Comparison of ENCODE assay signal across 14 cellular contexts in the genomic region with DNA sequence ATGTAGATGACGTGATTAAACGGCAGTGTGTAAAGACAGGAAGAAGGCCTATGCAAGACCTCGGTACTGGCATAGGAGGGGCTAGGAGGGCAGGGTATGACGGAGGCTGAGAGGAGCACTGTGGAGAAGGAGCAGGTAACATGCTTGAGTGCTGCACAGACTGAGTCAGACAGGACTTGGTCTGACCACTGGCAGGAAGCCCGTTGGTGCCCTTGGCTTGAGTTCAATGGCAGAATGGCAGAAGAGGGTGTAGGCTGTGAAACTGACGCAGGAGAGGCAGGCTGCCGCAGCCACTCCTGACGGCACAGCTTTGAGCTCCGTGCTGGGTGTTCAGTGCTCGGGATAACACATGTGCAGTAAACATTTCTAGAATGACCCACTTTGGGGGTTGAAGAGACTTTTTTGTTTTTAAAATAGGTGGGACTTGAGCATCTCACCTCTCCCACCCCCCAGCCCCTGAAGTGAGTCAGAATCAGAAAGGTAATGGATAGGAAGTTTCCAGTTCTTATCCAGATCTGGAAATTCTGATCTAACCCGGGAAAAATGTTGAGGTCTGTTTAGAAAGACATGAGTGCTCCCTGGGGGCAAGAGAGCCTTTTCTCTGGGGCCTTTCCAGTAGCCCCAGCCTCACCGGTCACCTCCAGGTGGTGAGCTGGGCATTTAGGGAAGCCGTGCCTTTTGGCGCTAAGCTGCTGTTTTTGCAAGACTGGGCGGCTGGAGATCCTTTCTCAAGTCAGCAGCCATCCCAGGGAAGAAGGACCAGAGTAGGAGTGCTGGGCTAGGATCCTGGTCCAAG.
DNase-seq lines count a peak whose midpoint lies in the region; ATAC-seq and TF ChIP-seq lines count a peak whose summit lies in the region.
"Had no signal": no experiment of that assay in that cellular context is flagged by ENCODE, and none has a peak within 500 bp of the region (broad histone marks: within the 10 kb centered on the region; RNA-seq: fewer than 3 reads in every experiment).

No MANE protein-coding gene starts in this region.

- H3K27ac ChIP-seq in CD4-positive, alpha-beta T cell (ENCODE audit: low read depth, low read length), result no peak overlapping the region
- H3K27ac ChIP-seq: gastrocnemius medialis, right atrium auricular region, tibial nerve had no signal

- H3K27me3 Mint-ChIP-seq in CD4-positive, alpha-beta T cell, result no peaks in the 10 kb centered on the region

- no peak for DNase-seq in CD4-positive, alpha-beta T cell
- peak; percentile 99 for DNase-seq in NCI-H226
- DNase-seq in cerebellum (ENCODE audit: low spot score), result peak; percentile 66
- peak; percentile 49 for DNase-seq in myocyte (ENCODE audit: low read depth)
- no peak for DNase-seq in dedifferentiated amniotic fluid mesenchymal stem cell (ENCODE audit: extremely low spot score)
- no peak for DNase-seq in iPS-NIHi11 (ENCODE audit: low spot score)
- DNase-seq in HCEC 1CT, result no peak
- DNase-seq: GDM1 had no signal

- peaks cover 26% of the 10 kb centered on the region for H3K4me1 Mint-ChIP-seq in CD4-positive, alpha-beta T cell (ENCODE audit: low read depth)

- H3K9me3 ChIP-seq in CD4-positive, alpha-beta T cell (ENCODE audit: control insufficient read depth, low read length), result no peaks in the 10 kb centered on the region
- H3K9me3 ChIP-seq: gastrocnemius medialis, right atrium auricular region, tibial nerve had no signal

- CTCF ChIA-PET in CD4-positive, alpha-beta T cell (lab: Charles Lee), result no interaction called here

- no peak for TF ChIP-seq CTCF in CD4-positive, alpha-beta T cell (IDR thresholded peaks at IDR 0.05)

- POLR2A ChIA-PET in CD4-positive, alpha-beta T cell (lab: Charles Lee), result no interaction called here

- H3K27me3 ChIP-seq in CD4-positive, alpha-beta T cell (ENCODE audit: control insufficient read depth, insufficient read depth, low read length), result no peaks in the 10 kb centered on the region
- H3K27me3 ChIP-seq: gastrocnemius medialis, right atrium auricular region, tibial nerve had no signal

- ATAC-seq in CD4-positive, alpha-beta T cell (ENCODE audit: poor library complexity), result peak; percentile 22
- ATAC-seq in GM21367 (IDR thresholded peaks at IDR 0.05; ENCODE audit: unreplicated experiment), result no peak
- ATAC-seq: activated CD4-positive, CD25-positive, alpha-beta regulatory T cell treated with anti-CD3 and anti-CD28 coated beads, Interleukin-2, amount 50 U/mL, for 24 hours; gastrocnemius medialis had no signal

- no peak overlapping the region for H3K4me3 Mint-ChIP-seq in CD4-positive, alpha-beta T cell
- H3K4me3 Mint-ChIP-seq: memory B cell had no signal

- no peaks in the 10 kb centered on the region for H3K9me3 Mint-ChIP-seq in CD4-positive, alpha-beta T cell
- H3K9me3 Mint-ChIP-seq: memory B cell had no signal

- intact Hi-C loops in CD4-positive, alpha-beta T cell (cut with DNase I, micrococcal nuclease), result loop anchor here (5.0 to 10.0 kb wide), 6 partner anchors 143 to 1006 kb away; partner anchors contain the start of gene TLE3 (in 1 of the 2)

- no peaks in the 10 kb centered on the region for H3K36me3 Mint-ChIP-seq in CD4-positive, alpha-beta T cell (ENCODE audit: low read depth)
- H3K36me3 Mint-ChIP-seq: memory B cell had no signal

- H3K27ac Mint-ChIP-seq in CD4-positive, alpha-beta T cell, result no peak overlapping the region
- H3K27ac Mint-ChIP-seq: memory B cell had no signal

Comparison
In these comparisons a context has a peak if more than half of its experiments do, and no peak if none do; other contexts are left out.
1. DNase-seq: peak in NCI-H226 (single experiment), cerebellum (single experiment) and myocyte (single experiment); none in CD4-positive, alpha-beta T cell (0 of 10), dedifferentiated amniotic fluid mesenchymal stem cell (single experiment), iPS-NIHi11 (single experiment) and HCEC 1CT (single experiment).